23 cellular contexts compared by ENCODE assay signal in the genomic region with DNA sequence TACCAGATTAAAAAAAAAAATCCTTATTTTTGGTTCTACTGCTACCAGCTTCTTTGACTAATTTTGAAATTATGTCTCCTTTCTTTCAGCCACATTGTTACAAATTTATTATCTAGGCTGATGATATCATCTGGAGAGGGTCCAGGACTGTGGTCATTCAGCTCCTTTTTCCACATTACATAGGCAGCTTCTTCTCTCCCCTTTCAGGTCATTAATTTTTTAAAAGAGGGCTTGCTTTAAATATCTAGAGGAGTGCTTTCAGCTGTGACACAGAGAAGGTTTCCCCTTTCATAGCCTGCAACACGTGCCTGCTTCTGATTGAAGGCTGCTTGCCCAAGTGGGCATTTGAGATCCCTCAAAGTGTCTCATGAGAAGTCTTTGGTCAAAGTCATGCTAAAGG.
DNase-seq lines count a peak whose midpoint lies in the region; ATAC-seq, FAIRE-seq and TF ChIP-seq lines count a peak whose summit lies in the region.
"Had no signal": no experiment of that assay in that cellular context is flagged by ENCODE, and none has a peak within 500 bp of the region (broad histone marks: within the 10 kb centered on the region; RNA-seq: fewer than 3 reads in every experiment).

No MANE protein-coding gene starts in this region.

- peak overlapping the region; percentile 57 to 78 for H3K27ac ChIP-seq in A549
- H3K27ac ChIP-seq: epithelial cell of prostate had no signal

- no peaks in the 10 kb centered on the region for H3K27me3 Mint-ChIP-seq in HFFc6 (ENCODE audit: insufficient read depth)

- CTCF ChIA-PET in A549 (lab: Yijun Ruan, JAX) = interaction anchor here (1.0 to 2.1 kb wide), 4 partner anchors 10 to 405 kb away, joined by 3 to 9 read pairs (median 5); no protein-coding TSS in a partner anchor

- no peak for TF ChIP-seq EP300 in A549 (IDR thresholded peaks at IDR 0.05)

- TF ChIP-seq CTCF in A549 (IDR thresholded peaks at IDR 0.05) = no peak
- TF ChIP-seq CTCF in HFFc6 (IDR thresholded peaks at IDR 0.05) = no peak

- H3K27ac Mint-ChIP-seq in HFFc6 = peak overlapping the region; percentile 73
- H3K27ac Mint-ChIP-seq: nephron progenitor cell, type B pancreatic cell had no signal

- H3K9me3 ChIP-seq in A549 = peaks cover 10% of the 10 kb centered on the region

- peaks cover 59% of the 10 kb centered on the region for H3K4me1 ChIP-seq in A549

- FAIRE-seq in A549 (lab: Jason Lieb, UNC) = no peak

- POLR2A ChIA-PET in A549 (lab: Yijun Ruan, JAX) = interaction anchor here (0.6 to 0.7 kb wide), 2 partner anchors 154 to 206 kb away, joined by 3 read pairs; no protein-coding TSS in a partner anchor

- no peak overlapping the region for H3K4me3 Mint-ChIP-seq in HFFc6
- H3K4me3 Mint-ChIP-seq: nephron progenitor cell, type B pancreatic cell had no signal

- DNase-seq in A549 (ENCODE audit: low read depth in 1 of 2, low spot score in 1 of 2) (no peak), HFFc6 (peak; percentile 79), astrocyte of the hippocampus (ENCODE audit: low read depth, low spot score) (peak; percentile 68), left kidney (ENCODE audit: low read depth, low spot score) (peak; percentile 61), NCI-H1436 treated with DMSO at 0.1 percent for 48 hours (lab: John Stamatoyannopoulos, UW) (no peak), NCI-H146 treated with DMSO at 0.1 percent for 48 hours (lab: John Stamatoyannopoulos, UW; ENCODE audit: unreplicated experiment) (no peak), T1000 (lab: John Stamatoyannopoulos, UW) (no peak)
- DNase-seq: ACHN; activated CD4-positive, CD25-positive, alpha-beta regulatory T cell treated with anti-CD3 and anti-CD28 coated beads, Interleukin-2, amount 50 U/mL, for 72 hours; activated CD8-positive, alpha-beta memory T cell treated with anti-CD3 and anti-CD28 coated beads, Interleukin-2, amount 50 U/mL, for 4 hours; activated naive CD4-positive, alpha-beta T cell treated with anti-CD3 and anti-CD28 coated beads, Interleukin-2, amount 50 U/mL, for 16 hours; Calu3; Karpas-422; NCI-H187; NCI-H526; nephron progenitor cell; right cardiac atrium; stimulated activated CD4-positive, alpha-beta T cell treated with anti-CD3 and anti-CD28 coated beads, Interleukin-4, amount 100 ng/mL, for 1 hour had no signal

- H3K36me3 Mint-ChIP-seq in HFFc6 (ENCODE audit: low read depth) = 0 out of 2 replicates have a peak, but pooled peaks cover 4% of the 10 kb centered on the region
- H3K36me3 Mint-ChIP-seq: type B pancreatic cell had no signal

- no peak for TF ChIP-seq RAD21 in A549 (conservative IDR thresholded peaks at IDR 0.05 in 1 of 2, IDR thresholded peaks at IDR 0.05 in 1 of 2)

- H3K9me3 Mint-ChIP-seq in HFFc6 = no peaks in the 10 kb centered on the region
- H3K9me3 Mint-ChIP-seq: nephron progenitor cell had no signal

- TF ChIP-seq POLR2A in A549 (IDR thresholded peaks at IDR 0.05; ENCODE audit: low read length) = no peak

- H3K4me1 Mint-ChIP-seq in HFFc6 (ENCODE audit: low read depth) = peaks cover 84% of the 10 kb centered on the region
- H3K4me1 Mint-ChIP-seq: nephron progenitor cell had no signal

- ATAC-seq in A549 = no peak
- ATAC-seq in GM21529 (IDR thresholded peaks at IDR 0.05; ENCODE audit: unreplicated experiment) = no peak
- ATAC-seq: Panc1, right cardiac atrium had no signal

- 0 out of 3 replicates have a peak overlapping the region, but pooled peaks have one; percentile 3 for H3K4me2 ChIP-seq in A549

- 83% methylated on average over 1 of the region's 1 CpG for WGBS in A549 (ENCODE audit: missing lambda C conversion rate)

- no peak overlapping the region for H3K4me3 ChIP-seq in A549
- H3K4me3 ChIP-seq: lung had no signal

TF ChIP-seq in A549, 52 proteins besides CTCF, POLR2A, EP300 and RAD21:
- TF ChIP-seq CEBPB (IDR thresholded peaks at IDR 0.05) = no peak
- TF ChIP-seq, protein P1, sequence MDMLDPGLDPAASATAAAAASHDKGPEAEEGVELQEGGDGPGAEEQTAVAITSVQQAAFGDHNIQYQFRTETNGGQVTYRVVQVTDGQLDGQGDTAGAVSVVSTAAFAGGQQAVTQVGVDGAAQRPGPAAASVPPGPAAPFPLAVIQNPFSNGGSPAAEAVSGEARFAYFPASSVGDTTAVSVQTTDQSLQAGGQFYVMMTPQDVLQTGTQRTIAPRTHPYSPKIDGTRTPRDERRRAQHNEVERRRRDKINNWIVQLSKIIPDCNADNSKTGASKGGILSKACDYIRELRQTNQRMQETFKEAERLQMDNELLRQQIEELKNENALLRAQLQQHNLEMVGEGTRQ (IDR thresholded peaks at IDR 0.05) = no peak
- no peak for TF ChIP-seq ZSCAN20 (CRISPR knock-in tag; IDR thresholded peaks at IDR 0.05)
- no peak for TF ChIP-seq ZC3H11A (IDR thresholded peaks at IDR 0.05)
- TF ChIP-seq MAZ (IDR thresholded peaks at IDR 0.05; ENCODE audit: borderline replicate concordance, low read depth, low read length) = no peak

Comparison
In these comparisons a context has a peak if more than half of its experiments do, and no peak if none do; other contexts are left out.
1. DNase-seq: peak in HFFc6 (single experiment), astrocyte of the hippocampus (single experiment) and left kidney (single experiment); none in A549 (0 of 2), NCI-H1436 treated with DMSO at 0.1 percent for 48 hours (single experiment), NCI-H146 treated with DMSO at 0.1 percent for 48 hours (single experiment) and T1000 (single experiment).